ENCODE assay signal across 9 cellular contexts in the genomic region with DNA sequence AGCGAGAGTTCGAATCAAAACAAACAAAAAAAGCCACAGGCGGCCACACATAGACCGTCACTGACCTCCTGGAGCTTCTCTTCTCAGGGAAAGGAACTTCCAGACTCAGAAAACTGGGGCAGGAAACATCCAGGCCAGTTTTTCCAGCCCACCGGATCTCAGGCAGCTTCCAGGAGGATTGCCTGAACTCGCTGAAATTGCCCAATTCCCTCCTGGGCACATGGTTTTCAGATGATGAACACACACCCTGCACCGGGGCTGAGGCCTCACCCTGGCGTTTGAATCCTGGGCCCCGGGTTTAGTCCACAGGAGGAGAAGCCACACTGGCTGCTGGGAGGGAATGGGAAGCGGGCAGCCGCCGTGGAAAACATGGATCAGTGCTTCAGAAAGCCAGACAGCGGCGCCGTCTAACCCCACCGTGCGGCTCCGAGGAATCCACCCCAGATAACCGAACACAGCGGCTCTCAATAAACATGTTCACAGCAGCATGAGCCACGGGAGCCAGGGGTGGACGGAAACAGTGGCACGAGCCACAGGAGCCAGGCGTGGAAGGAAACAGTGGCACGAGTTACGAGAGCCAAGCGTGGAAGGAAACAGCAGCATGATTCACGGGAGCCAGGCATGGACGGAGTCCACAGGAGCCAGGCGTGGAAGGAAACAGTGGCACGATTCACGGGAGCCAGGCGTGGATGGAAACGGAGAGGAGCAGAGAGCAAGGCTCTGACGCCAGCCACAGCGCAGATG. TPM values are rescaled to one million over a fixed set of nuclear protein-coding genes. Genes with fewer than 3 reads are reported as not detected.
A peak's percentile ranks its signal among the peaks of the same experiment; 100 is the strongest.
DNase-seq lines count a peak whose midpoint lies in the region; ATAC-seq, FAIRE-seq and TF ChIP-seq lines count a peak whose summit lies in the region.
"Had no signal": no experiment of that assay in that cellular context is flagged by ENCODE, and none has a peak within 500 bp of the region (broad histone marks: within the 10 kb centered on the region; RNA-seq: fewer than 3 reads in every experiment).

No MANE protein-coding gene starts in this region.

- DNase-seq in H54 (ENCODE audit: insufficient read length, low spot score) (peak; percentile 79), adipocyte (ENCODE audit: low read depth) (peak; percentile 97), heart right ventricle (no peak), skeletal muscle cell (ENCODE audit: low read depth) (peak; percentile 81)
- no peak for DNase-seq in activated CD8-positive, alpha-beta memory T cell treated with anti-CD3 and anti-CD28 coated beads, Interleukin-2, amount 50 U/mL, for 48 hours
- DNase-seq: activated CD4-positive, alpha-beta T cell treated with anti-CD3 and anti-CD28 coated beads for 36 hours had no signal

- peak overlapping the region; percentile 2 to 75 (median 51) for H3K27ac ChIP-seq in heart right ventricle

- H3K4me1 ChIP-seq in adipocyte (ENCODE audit: control insufficient read depth, insufficient read depth, low read length), result peaks cover 23% of the 10 kb centered on the region
- H3K4me1 ChIP-seq in heart right ventricle, result peaks cover 3 to 49% (median 21%) of the 10 kb centered on the region in 9 donors

- H3K4me3 ChIP-seq in adipocyte (ENCODE audit: low read length) (peak overlapping the region; percentile 47), heart right ventricle (peak overlapping the region in 3 of 10 donors; percentile 10 to 29 (median 24)), skeletal muscle cell (ENCODE audit: low read depth, low read length) (no peak overlapping the region)

- peak; percentile 23 for FAIRE-seq in H54 (lab: Jason Lieb, UNC)

- 44 to 53% methylated on average over 36 of the region's 36 CpGs for WGBS in heart right ventricle, 2 donors

- H3K9me3 ChIP-seq in adipocyte (ENCODE audit: control insufficient read depth, low read length) (no peaks in the 10 kb centered on the region), heart right ventricle (no peaks in the 10 kb centered on the region)

- TF ChIP-seq CTCF in heart right ventricle (IDR thresholded peaks at IDR 0.05), result peak in 1 of 9 donors; percentile 12

- H3K9ac ChIP-seq in adipocyte (ENCODE audit: low read length), result peak overlapping the region; percentile 80

- no peaks in the 10 kb centered on the region for H3K27me3 ChIP-seq in adipocyte (replicated peaks; ENCODE audit: control insufficient read depth, insufficient read depth, low read length)
- H3K27me3 ChIP-seq in heart right ventricle, result peaks cover 0 to 4% (median 0%) of the 10 kb centered on the region in 7 donors

- no peaks in the 10 kb centered on the region for H3K36me3 ChIP-seq in adipocyte (ENCODE audit: control insufficient read depth, insufficient read depth, low read length, severe bottlenecking)
- no peaks in the 10 kb centered on the region for H3K36me3 ChIP-seq in heart right ventricle

- intact Hi-C loops in heart right ventricle (cut with DNase I), result loop anchor here in 1 of 10 donors (10.0 kb wide), 1 partner anchor 86 kb away; no protein-coding TSS in a partner anchor

- no peak for TF ChIP-seq POLR2A in H54 (IDR thresholded peaks at IDR 0.05; ENCODE audit: low read depth, low read length)

- ATAC-seq in heart right ventricle (peak; percentile 13 to 61 (median 38)), HG03280 (IDR thresholded peaks at IDR 0.05; ENCODE audit: unreplicated experiment) (no peak), HG03432 (IDR thresholded peaks at IDR 0.05; ENCODE audit: unreplicated experiment) (no peak), HG02763 (IDR thresholded peaks at IDR 0.05; ENCODE audit: unreplicated experiment) (no peak)
- ATAC-seq: activated CD4-positive, alpha-beta T cell treated with anti-CD3 and anti-CD28 coated beads for 36 hours had no signal

RNA-seq across cellular contexts. Expression of a gene that starts 18.2 kb away (rescaled TPM):
- total RNA-seq in heart right ventricle, result 100 to 1,000 TPM in 1 of 10 donors, 10 to 100 TPM in 9; 46.2 to 106 (median 56.8) TPM
- 10 to 100 TPM; 48.2 to 74.3 TPM for polyA plus RNA-seq in heart right ventricle

RNA-seq across cellular contexts. Expression of a gene that starts 28.2 kb away (rescaled TPM):
- total RNA-seq in heart right ventricle, result not detected
- polyA plus RNA-seq in heart right ventricle, result under 1 TPM in 1 of 2 donors, not detected in 1; 0.01 TPM

RNA-seq across cellular contexts. Expression of a gene that starts 42.7 kb away (rescaled TPM):
- not detected for total RNA-seq in heart right ventricle
- not detected for polyA plus RNA-seq in heart right ventricle
- total RNA-seq: activated CD4-positive, alpha-beta T cell treated with anti-CD3 and anti-CD28 coated beads for 36 hours had no signal

RNA-seq across cellular contexts. Expression of a gene that starts 48.6 kb away (rescaled TPM):
- total RNA-seq in heart right ventricle, result 1 to 10 TPM in 1 of 10 donors, not detected in 9; 1.7 TPM
- polyA plus RNA-seq in heart right ventricle, result under 1 TPM in 1 of 2 donors, not detected in 1; 0.06 TPM
- total RNA-seq: activated CD4-positive, alpha-beta T cell treated with anti-CD3 and anti-CD28 coated beads for 36 hours had no signal

Comparison
In these comparisons a context has a peak if more than half of its experiments do, and no peak if none do; other contexts are left out.
1. DNase-seq: peak in H54 (single experiment), adipocyte (single experiment) and skeletal muscle cell (single experiment); none in heart right ventricle (0 of 2) and activated CD8-positive, alpha-beta memory T cell treated with anti-CD3 and anti-CD28 coated beads, Interleukin-2, amount 50 U/mL, for 48 hours (single experiment).
2. ATAC-seq: peak in heart right ventricle (8 of 8); none in HG03280 (single experiment), HG03432 (single experiment) and HG02763 (single experiment).